19 cellular contexts compared by ENCODE assay signal in the genomic region with DNA sequence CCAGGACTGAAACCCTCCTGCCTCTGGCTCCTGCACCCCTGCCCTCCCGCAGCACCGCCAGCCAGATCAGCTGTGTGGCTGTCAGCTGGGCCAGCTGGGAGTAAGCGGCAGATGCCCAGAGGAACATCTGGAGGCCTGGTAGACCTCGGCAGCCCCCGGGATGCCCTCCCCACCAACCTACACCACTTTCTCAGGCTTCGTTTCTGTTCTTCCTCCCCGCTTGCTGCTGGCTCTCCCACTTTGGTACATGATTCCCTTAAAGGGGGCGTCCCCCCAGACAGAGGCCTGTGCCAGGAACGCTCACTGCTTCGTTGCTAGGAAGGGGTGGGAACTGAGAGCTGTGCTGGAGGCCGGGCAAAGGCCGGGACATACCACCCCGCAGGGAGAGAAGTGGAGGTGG.
DNase-seq lines count a peak whose midpoint lies in the region; ATAC-seq, FAIRE-seq and TF ChIP-seq lines count a peak whose summit lies in the region.
"Had no signal": no experiment of that assay in that cellular context is flagged by ENCODE, and none has a peak within 500 bp of the region (broad histone marks: within the 10 kb centered on the region; RNA-seq: fewer than 3 reads in every experiment).

No MANE protein-coding gene starts in this region.

- no peak overlapping the region for H3K56ac ChIP-seq in H1 (replicated peaks; ENCODE audit: insufficient read length, low read depth, low read length)

- no peak for FAIRE-seq in H1 (lab: Jason Lieb, UNC)

- H4K8ac ChIP-seq in H1 (ENCODE audit: extremely low read depth, insufficient read depth, low read length), result peak overlapping the region; percentile 31; the same call in 1 of the 2 replicates

- H3K79me2 ChIP-seq in SK-N-SH (ENCODE audit: insufficient read depth) (no peaks in the 10 kb centered on the region), H1 (ENCODE audit: control insufficient read depth in 1 of 2, insufficient read depth in 2 of 2, low read length in 2 of 2) (no peaks in the 10 kb centered on the region)

- intact Hi-C loops in posterior vena cava (cut with DNase I), result no loop called here

- H3K18ac ChIP-seq in H1 (ENCODE audit: extremely low read depth, low read length), result no peak overlapping the region

- H3K9ac ChIP-seq in SK-N-SH (no peak overlapping the region), H1 (replicated peaks in 1 of 4; ENCODE audit: extremely low read depth in 1 of 4, low read depth in 3 of 4, low read length in 3 of 4) (no peak overlapping the region), skeletal muscle tissue (ENCODE audit: low read depth in 1 of 3, low read length in 3 of 3) (peak overlapping the region; percentile 40 to 81 (median 68))

- no peak overlapping the region for H3K4ac ChIP-seq in H1 (replicated peaks; ENCODE audit: insufficient read length, low read depth, low read length)

- H2BK20ac ChIP-seq in H1 (ENCODE audit: low read length), result no peak overlapping the region

- H4K5ac ChIP-seq in H1 (ENCODE audit: insufficient read length, low read depth, low read length), result no peak overlapping the region

- no peaks in the 10 kb centered on the region for H3F3A ChIP-seq in SK-N-SH (replicated peaks; ENCODE audit: insufficient read depth)

- H2BK5ac ChIP-seq in H1 (ENCODE audit: low read depth, low read length), result no peak overlapping the region

- H4K91ac ChIP-seq in H1 (replicated peaks; ENCODE audit: insufficient read length, low read length), result no peak overlapping the region

- TF ChIP-seq RAD21 in SK-N-SH (IDR thresholded peaks at IDR 0.05; ENCODE audit: low read length) (no peak), H1 (IDR thresholded peaks at IDR 0.05 in 1 of 2, conservative IDR thresholded peaks at IDR 0.05 in 1 of 2; ENCODE audit: low read depth in 2 of 2, low read length in 2 of 2) (no peak)

- TF ChIP-seq CTCF in SK-N-SH (IDR thresholded peaks at IDR 0.05) (no peak), VCaP (conservative IDR thresholded peaks at IDR 0.05) (no peak), H1 (IDR thresholded peaks at IDR 0.05; ENCODE audit: control extremely low read depth in 1 of 3, insufficient read depth in 1 of 3, low read depth in 1 of 3, low read length in 3 of 3) (no peak)

- no peak overlapping the region for H3K4me3 ChIP-seq in SK-N-SH (ENCODE audit: low read depth in 2 of 2, low read length in 1 of 2)
- H3K4me3 ChIP-seq in H1 (ENCODE audit: extremely low read depth in 1 of 4, insufficient read depth in 2 of 4, low read depth in 3 of 4, low read length in 4 of 4), result no peak overlapping the region
- peak overlapping the region; percentile 24 to 31 (median 29) for H3K4me3 ChIP-seq in skeletal muscle tissue (ENCODE audit: low read length in 3 of 3)
- H3K4me3 ChIP-seq: Peyer's patch had no signal

- 86% methylated on average over 10 of the region's 13 CpGs for WGBS in SK-N-SH (ENCODE audit: low lambda C conversion rate)
- 93% methylated on average over 13 of the region's 13 CpGs; no CpG with 5 or more reads in 1 of the 2 experiments for WGBS in H1 (ENCODE audit: extremely low coverage in 1 of 2, insufficient coverage in 1 of 2, insufficient read length in 1 of 2, insufficient replicate concordance in 2 of 2, low coverage in 1 of 2, low lambda C conversion rate in 2 of 2, missing lambda C conversion rate in 1 of 2), 2 experiments

- no peak overlapping the region for H2BK120ac ChIP-seq in H1 (replicated peaks; ENCODE audit: low read depth, low read length)

- H2BK15ac ChIP-seq in H1 (ENCODE audit: low read length), result no peak overlapping the region

- CTCF ChIA-PET in SK-N-SH (lab: Yijun Ruan, JAX), result interaction anchor here (0.6 to 5.5 kb wide), 8 partner anchors 14 to 306 kb away, joined by 3 to 21 read pairs (median 4); no protein-coding TSS in a partner anchor
- CTCF ChIA-PET in H1 (lab: Charles Lee; ENCODE audit: partially characterized antibody), result interaction anchor here (1.2 to 5.5 kb wide), 9 partner anchors 14 to 713 kb away, joined by 3 to 30 read pairs (median 4); no protein-coding TSS in a partner anchor

- TF ChIP-seq EP300 in SK-N-SH (IDR thresholded peaks at IDR 0.05; ENCODE audit: borderline replicate concordance in 1 of 2, low read depth in 1 of 2, low read length in 1 of 2) (no peak), H1 (IDR thresholded peaks at IDR 0.05; ENCODE audit: borderline replicate concordance in 1 of 2, low read depth in 2 of 2, low read length in 2 of 2) (no peak)

- H3K79me1 ChIP-seq in H1 (ENCODE audit: low read depth, low read length), result 0 out of 2 replicates have a peak, but pooled peaks cover 3% of the 10 kb centered on the region

- H3K36me3 ChIP-seq in SK-N-SH (replicated peaks in 1 of 2; ENCODE audit: control insufficient read depth in 1 of 2, insufficient read depth in 2 of 2, low read length in 1 of 2) (peaks cover 0 to 48% of the 10 kb centered on the region in 2 experiments), H1 (ENCODE audit: control insufficient read depth in 2 of 4, insufficient read depth in 4 of 4, low read length in 3 of 4) (peaks cover 0 to 12% (median 2%) of the 10 kb centered on the region in 4 experiments; a peak in 5 of 8 replicates), skeletal muscle tissue (ENCODE audit: control insufficient read depth in 3 of 3, insufficient read depth in 3 of 3, low read length in 3 of 3) (peaks cover 18 to 22% (median 19%) of the 10 kb centered on the region in 3 donors)

- no peak overlapping the region; a peak in 1 of 4 replicates for H3K27ac ChIP-seq in SK-N-SH (ENCODE audit: low read depth in 2 of 2, low read length in 1 of 2)
- H3K27ac ChIP-seq in VCaP, result peak overlapping the region; percentile 22; the same call in 1 of the 2 replicates
- H3K27ac ChIP-seq in H1 (ENCODE audit: low read depth, low read length), result no peak overlapping the region
- H3K27ac ChIP-seq in skeletal muscle tissue (ENCODE audit: low read depth, low read length), result peak overlapping the region; percentile 90
- H3K27ac ChIP-seq: Peyer's patch had no signal

- no peaks in the 10 kb centered on the region for H3K9me3 ChIP-seq in SK-N-SH
- H3K9me3 ChIP-seq in H1 (ENCODE audit: insufficient read depth in 2 of 2, low read depth in 1 of 2, low read length in 1 of 2), result no peaks in the 10 kb centered on the region
- H3K9me3 ChIP-seq in skeletal muscle tissue (ENCODE audit: control insufficient read depth in 3 of 3, low read length in 3 of 3), result no peaks in the 10 kb centered on the region
- H3K9me3 ChIP-seq: Peyer's patch had no signal

- no peaks in the 10 kb centered on the region for H3K9me2 ChIP-seq in SK-N-SH

- POLR2A ChIA-PET in SK-N-SH (lab: Yijun Ruan, JAX) (no interaction called here), H1 (lab: Charles Lee; ENCODE audit: partially characterized antibody) (no interaction called here)

- no peak overlapping the region for H2BK12ac ChIP-seq in H1 (ENCODE audit: low read depth, low read length)

- no peak overlapping the region for H3K14ac ChIP-seq in H1 (ENCODE audit: insufficient read length)

- DNase-seq in SK-N-SH (peak; percentile 81), H1 (ENCODE audit: low read depth in 1 of 2, low spot score in 2 of 2) (no peak), medulla oblongata (ENCODE audit: extremely low spot score) (no peak), posterior vena cava (ENCODE audit: low spot score) (no peak)
- DNase-seq: 8988T, DMS153, EL, Karpas-422, NCI-H1105 treated with DMSO at 0.1 percent for 48 hours, NCI-H187 treated with DMSO at 0.1 percent for 48 hours, NCI-H2171, NCI-H446 treated with DMSO at 0.1 percent for 48 hours, NCI-H82, Peyer's patch had no signal

- H2AK5ac ChIP-seq in H1 (ENCODE audit: low read depth, low read length), result no peak overlapping the region

- peaks cover 57% of the 10 kb centered on the region for H4K20me1 ChIP-seq in SK-N-SH (ENCODE audit: insufficient read depth)
- peaks cover 0 to 30% of the 10 kb centered on the region in 2 experiments for H4K20me1 ChIP-seq in H1 (replicated peaks in 1 of 2; ENCODE audit: control insufficient read depth in 1 of 2, insufficient read depth in 2 of 2, low read length in 2 of 2)

- no peaks in the 10 kb centered on the region for H3K23me2 ChIP-seq in H1 (ENCODE audit: low read depth, low read length)

- H3K4me2 ChIP-seq in SK-N-SH, result no peak overlapping the region
- H3K4me2 ChIP-seq in H1 (ENCODE audit: insufficient read depth in 1 of 2, low read depth in 2 of 2, low read length in 2 of 2), result no peak overlapping the region

- ATAC-seq in SK-N-SH treated with all-trans-retinoic acid at 6 μM for 48 hours (no peak), GM21786 (IDR thresholded peaks at IDR 0.05; ENCODE audit: unreplicated experiment) (no peak)
- ATAC-seq: HCT116 had no signal

- H3K4me1 ChIP-seq in SK-N-SH (ENCODE audit: control insufficient read depth in 1 of 2, insufficient read depth in 2 of 2, low read depth in 1 of 2, low read length in 1 of 2) (peaks cover 0 to 38% of the 10 kb centered on the region in 2 experiments; a peak in 2 of 4 replicates), H1 (replicated peaks in 1 of 4; ENCODE audit: control insufficient read depth in 3 of 4, insufficient read depth in 4 of 4, low read length in 3 of 4) (no peaks in the 10 kb centered on the region), skeletal muscle tissue (ENCODE audit: control insufficient read depth in 3 of 3, insufficient read depth in 3 of 3, low read length in 3 of 3) (peaks cover 57 to 77% (median 76%) of the 10 kb centered on the region in 3 donors)

- H2AFZ ChIP-seq in SK-N-SH (ENCODE audit: low read depth) (no peak overlapping the region), H1 (ENCODE audit: low read length) (no peak overlapping the region)

- H3K23ac ChIP-seq in H1 (ENCODE audit: insufficient read length), result no peak overlapping the region

- H3K27me3 ChIP-seq in SK-N-SH (ENCODE audit: insufficient read depth) (no peaks in the 10 kb centered on the region), H1 (replicated peaks in 1 of 4; ENCODE audit: control insufficient read depth in 3 of 4, extremely low read depth in 1 of 4, insufficient read depth in 3 of 4, low read length in 3 of 4) (no peaks in the 10 kb centered on the region), skeletal muscle tissue (ENCODE audit: control insufficient read depth in 3 of 3, insufficient read depth in 3 of 3, low read length in 3 of 3) (no peaks in the 10 kb centered on the region)
- H3K27me3 ChIP-seq: Peyer's patch had no signal

- TF ChIP-seq POLR2A in H1 (IDR thresholded peaks at IDR 0.05; ENCODE audit: control extremely low read depth in 1 of 2, low read depth in 2 of 2, low read length in 2 of 2), result no peak

TF ChIP-seq in SK-N-SH, 30 proteins besides CTCF, POLR2A, EP300 and RAD21 (continues in another document):
- no peak for TF ChIP-seq RFX5 (IDR thresholded peaks at IDR 0.05; ENCODE audit: low read length)
- TF ChIP-seq FOSL2 (IDR thresholded peaks at IDR 0.05; ENCODE audit: borderline replicate concordance, low read depth), result no peak

TF ChIP-seq in SK-N-SH treated with all-trans-retinoic acid at 6 μM for 48 hours, 23 proteins besides CTCF, POLR2A, EP300 and RAD21 (continues in another document):
- TF ChIP-seq SNAI2 (CRISPR knock-in tag; IDR thresholded peaks at IDR 0.05), result no peak

TF ChIP-seq in H1, 55 proteins besides CTCF, POLR2A, EP300 and RAD21 (continues in another document):
- TF ChIP-seq RFX5 (IDR thresholded peaks at IDR 0.05; ENCODE audit: borderline replicate concordance, low read depth, low read length) (no peak), TAF1 (IDR thresholded peaks at IDR 0.05; ENCODE audit: low read depth, low read length) (no peak)

Comparison
In these comparisons a context has a peak if more than half of its experiments do, and no peak if none do; other contexts are left out.
1. H3K27ac ChIP-seq: peak in VCaP (single experiment) and skeletal muscle tissue (single experiment); none in SK-N-SH (0 of 2) and H1 (single experiment).
2. H3K4me3 ChIP-seq: peak in skeletal muscle tissue (3 of 3); none in SK-N-SH (0 of 2) and H1 (0 of 4).
3. H3K9ac ChIP-seq: peak in skeletal muscle tissue (3 of 3); none in SK-N-SH (single experiment) and H1 (0 of 4).
4. Of the 17 proteins assayed by ChIP-seq in both H1 and SK-N-SH: peak only in H1: none; only in SK-N-SH: CHD2; in both: none; in neither: 16.